8 cellular contexts compared by ENCODE assay signal in genomic region chr9:12719431-12719830, GRCh38. TPM values are rescaled to one million over a fixed set of nuclear protein-coding genes. Genes with fewer than 3 reads are reported as not detected.
DNase-seq lines count a peak whose midpoint lies in the region; ATAC-seq and TF ChIP-seq lines count a peak whose summit lies in the region.

No MANE protein-coding gene starts in this region.

- peak; percentile 73 for TF ChIP-seq RAD21 in HCT116 (IDR thresholded peaks at IDR 0.05; ENCODE audit: low read depth)

- H3K36me3 ChIP-seq in HCT116 (ENCODE audit: control insufficient read depth in 1 of 2, insufficient read depth in 2 of 2, low read length in 2 of 2) (no peaks in the 10 kb centered on the region), esophagus muscularis mucosa (no peaks in the 10 kb centered on the region), testis (ENCODE audit: low read depth, missing control alignments) (no peaks in the 10 kb centered on the region)

- H3K4me1 ChIP-seq in HCT116 (ENCODE audit: control insufficient read depth in 1 of 2, insufficient read depth in 2 of 2, low read length in 2 of 2): no peaks in the 10 kb centered on the region
- peaks cover 0 to 10% (median 7%) of the 10 kb centered on the region in 4 donors for H3K4me1 ChIP-seq in esophagus muscularis mucosa
- no peaks in the 10 kb centered on the region for H3K4me1 ChIP-seq in testis

- CTCF ChIA-PET in HCT116 (lab: Charles Lee): interaction anchor here (0.7 to 2.6 kb wide), 17 partner anchors 8 to 1634 kb away, joined by 3 to 13 read pairs (median 3); no protein-coding TSS in a partner anchor

- POLR2A ChIA-PET in HCT116 (lab: Charles Lee): interaction anchor here (1.4 kb wide), 1 partner anchor 98 kb away, joined by 3 read pairs; no protein-coding TSS in a partner anchor

- H3K4me3 ChIP-seq in HCT116 (replicated peaks in 1 of 2; ENCODE audit: low read depth in 1 of 2, low read length in 2 of 2) (no peak overlapping the region), esophagus muscularis mucosa (no peak overlapping the region), retinal pigment epithelial cell (ENCODE audit: low read length) (no peak overlapping the region), testis (no peak overlapping the region)

- DNase-seq in HCT116 (ENCODE audit: low read depth, low spot score): peak; percentile 24
- peak; percentile 21 for DNase-seq in NCI-H82 (lab: John Stamatoyannopoulos, UW)
- DNase-seq in esophagus muscularis mucosa (ENCODE audit: extremely low spot score): no peak
- DNase-seq in retinal pigment epithelial cell (ENCODE audit: low read depth): no peak
- no peak for DNase-seq in testis
- DNase-seq in NCI-H524 treated with DMSO at 0.1 percent for 48 hours (lab: John Stamatoyannopoulos, UW): no peak

- ATAC-seq in HCT116: peak; percentile 66
- no peak for ATAC-seq in GM21390 (IDR thresholded peaks at IDR 0.05; ENCODE audit: unreplicated experiment)
- no peak for ATAC-seq in GM19463 (IDR thresholded peaks at IDR 0.05; ENCODE audit: unreplicated experiment)

- intact Hi-C loops in HCT116 (cut with micrococcal nuclease) (loop anchor here (1.0 kb wide), 2 partner anchors 165 to 369 kb away; no protein-coding TSS in a partner anchor), esophagus muscularis mucosa (cut with DNase I) (no loop called here), testis (cut with DNase I; ENCODE audit: low total_unique reads) (no loop called here)

- 18% methylated on average over 1 of the region's 1 CpG for WGBS in esophagus muscularis mucosa
- WGBS in testis, 2 donors: 23 to 29% methylated on average over 1 of the region's 1 CpG

- no peak for TF ChIP-seq EP300 in esophagus muscularis mucosa (IDR thresholded peaks at IDR 0.05)

- BruUV-seq in HCT116 (replicated peaks; lab: Mats Ljungman, UMichigan): no TSS peak

- no peaks in the 10 kb centered on the region for H3K9me2 ChIP-seq in HCT116 (ENCODE audit: insufficient read depth)

- H4K20me1 ChIP-seq in HCT116 (ENCODE audit: insufficient read depth): no peaks in the 10 kb centered on the region

- no peak overlapping the region for H3K4me2 ChIP-seq in HCT116 (ENCODE audit: low read length)

- no peaks in the 10 kb centered on the region for H3K79me2 ChIP-seq in HCT116 (ENCODE audit: insufficient read depth, low read length)

- H3K27me3 ChIP-seq in HCT116 (ENCODE audit: insufficient read depth, low read length) (no peaks in the 10 kb centered on the region), esophagus muscularis mucosa (no peaks in the 10 kb centered on the region), testis (no peaks in the 10 kb centered on the region)

- H3K9ac ChIP-seq in HCT116 (ENCODE audit: low read length): no peak overlapping the region

- H3K27ac ChIP-seq in HCT116 (ENCODE audit: low read depth, low read length): no peak overlapping the region
- no peak overlapping the region for H3K27ac ChIP-seq in esophagus muscularis mucosa (replicated peaks in 1 of 4)
- H3K27ac ChIP-seq in testis: no peak overlapping the region

- TF ChIP-seq POLR2A in HCT116 (IDR thresholded peaks at IDR 0.05; ENCODE audit: borderline replicate concordance, extremely low read depth, insufficient read depth, insufficient read length): no peak
- no peak for TF ChIP-seq POLR2A in esophagus muscularis mucosa (IDR thresholded peaks at IDR 0.05; ENCODE audit: low read depth)
- TF ChIP-seq POLR2A in testis (IDR thresholded peaks at IDR 0.05): no peak

- RAD21 ChIA-PET in HCT116 (lab: Charles Lee; ENCODE audit: low non-redundant PET in 1 of 2, low total read pairs in 2 of 2, uncharacterized antibody in 2 of 2, unreplicated experiment in 2 of 2): interaction anchor here in 1 of 2 experiments (1.0 kb wide), 1 partner anchor 166 kb away, joined by 4 read pairs; no protein-coding TSS in a partner anchor

- H3K9me3 ChIP-seq in HCT116 (ENCODE audit: control insufficient read depth in 1 of 2, insufficient read depth in 1 of 2, low read depth in 1 of 2, low read length in 2 of 2) (no peaks in the 10 kb centered on the region), esophagus muscularis mucosa (no peaks in the 10 kb centered on the region), testis (no peaks in the 10 kb centered on the region)

- H2AFZ ChIP-seq in HCT116 (ENCODE audit: low read depth, low read length, poor library complexity, severe bottlenecking): no peak overlapping the region

- TF ChIP-seq CTCF in HCT116 (IDR thresholded peaks at IDR 0.05 in 2 of 3, conservative IDR thresholded peaks at IDR 0.05 in 1 of 3; ENCODE audit: borderline replicate concordance in 1 of 3, insufficient read depth in 1 of 3, low read depth in 2 of 3, low read length in 2 of 3) (peak; percentile 31 to 65 (median 58); a peak in 5 of 6 replicates), esophagus muscularis mucosa (IDR thresholded peaks at IDR 0.05) (peak; percentile 49 to 64 (median 50)), retinal pigment epithelial cell (conservative IDR thresholded peaks at IDR 0.05; ENCODE audit: low read depth, low read length) (peak; percentile 49), testis (IDR thresholded peaks at IDR 0.05) (peak in 1 of 3 experiments; percentile 14)

TF ChIP-seq in HCT116, 20 proteins besides CTCF, POLR2A, EP300 and RAD21:
- TF ChIP-seq SIN3A (IDR thresholded peaks at IDR 0.05; ENCODE audit: low read depth): no peak
- no peak for TF ChIP-seq YY1 (IDR thresholded peaks at IDR 0.05; ENCODE audit: extremely low read depth, insufficient replicate concordance, low read depth, low read length)
- TF ChIP-seq MAX (IDR thresholded peaks at IDR 0.05): no peak
- no peak for TF ChIP-seq SP1 (IDR thresholded peaks at IDR 0.05; ENCODE audit: low read depth)
- TF ChIP-seq CBX3 (IDR thresholded peaks at IDR 0.05; ENCODE audit: low read depth): no peak
- TF ChIP-seq TCF7L2 (IDR thresholded peaks at IDR 0.05; ENCODE audit: borderline replicate concordance, extremely low read depth, insufficient read depth, insufficient read length): no peak
- no peak for TF ChIP-seq POLR2AphosphoS5 (IDR thresholded peaks at IDR 0.05; ENCODE audit: low read depth, low read length)
- no peak for TF ChIP-seq ZFX (IDR thresholded peaks at IDR 0.05)
- TF ChIP-seq JUND (IDR thresholded peaks at IDR 0.05): no peak
- TF ChIP-seq ZBTB33 (IDR thresholded peaks at IDR 0.05; ENCODE audit: extremely low read depth, insufficient replicate concordance, low read length): no peak
- TF ChIP-seq EGR1 (IDR thresholded peaks at IDR 0.05; ENCODE audit: low read depth): no peak
- TF ChIP-seq EZH2phosphoT487 (IDR thresholded peaks at IDR 0.05; ENCODE audit: borderline replicate concordance): no peak
- TF ChIP-seq EZH2 (IDR thresholded peaks at IDR 0.05): no peak
- TF ChIP-seq FOSL1 (IDR thresholded peaks at IDR 0.05; ENCODE audit: low read depth): no peak
- TF ChIP-seq ATF3 (IDR thresholded peaks at IDR 0.05): no peak
- TF ChIP-seq SRF (IDR thresholded peaks at IDR 0.05; ENCODE audit: low read depth): no peak

RNA-seq across cellular contexts. Expression of gene TYRP1, which starts 26.2 kb away (rescaled TPM):
- total RNA-seq in HCT116 (2021; ENCODE audit: unreplicated experiment): not detected
- 0.11 TPM in 1 of 2 replicates, not detected in the other for polyA plus RNA-seq in HCT116 (2012)
- under 1 TPM in 2 of 4 donors, not detected in 2; 0.63 to 0.83 TPM for total RNA-seq in esophagus muscularis mucosa
- 1 to 10 TPM in 1 of 2 donors, under 1 TPM in 1; 0.68 to 2.0 TPM for total RNA-seq in testis
- polyA plus RNA-seq in testis (ENCODE audit: insufficient read depth, low read depth, low replicate concordance): 1.1 TPM

RNA-seq across cellular contexts. Expression of gene LURAP1L, which starts 55.4 kb away (rescaled TPM):
- total RNA-seq in HCT116 (2021; ENCODE audit: unreplicated experiment) (13.3 TPM), esophagus muscularis mucosa (10 to 100 TPM; 11.4 to 28.8 (median 23.9) TPM), testis (under 1 TPM; 0.31 to 0.74 TPM)
- 24.9 and 29.0 TPM in 2 replicates for polyA plus RNA-seq in HCT116 (2012)
- 3.0 TPM for polyA plus RNA-seq in testis (ENCODE audit: insufficient read depth, low read depth, low replicate concordance)

Comparison
In these comparisons a context has a peak if more than half of its experiments do, and no peak if none do; other contexts are left out.
1. DNase-seq: peak in HCT116 (single experiment) and NCI-H82 (single experiment); none in esophagus muscularis mucosa (single experiment), retinal pigment epithelial cell (single experiment), testis (single experiment) and NCI-H524 treated with DMSO at 0.1 percent for 48 hours (single experiment).